Comparison of ENCODE assay signal across 1 cellular context in genomic region chr9:75491533-75491932, GRCh38.
TF ChIP-seq lines count a peak whose summit lies in the region.

No MANE protein-coding gene starts in this region.

TF ChIP-seq in H1, 55 proteins besides CTCF, POLR2A, EP300 and RAD21 (continued from another document):
- TF ChIP-seq CBX8 (IDR thresholded peaks at IDR 0.05; ENCODE audit: borderline replicate concordance, low read depth, low read length) = no peak
- TF ChIP-seq RFX5 (IDR thresholded peaks at IDR 0.05; ENCODE audit: borderline replicate concordance, low read depth, low read length) = no peak
- TF ChIP-seq ASH2L (IDR thresholded peaks at IDR 0.05; ENCODE audit: low read length) = no peak
- no peak for TF ChIP-seq EGR1 (IDR thresholded peaks at IDR 0.05; ENCODE audit: borderline replicate concordance, low read depth, low read length)
TF ChIP-seq in H1: peak in this region for 0.
